ENCODE assay signal across 21 cellular contexts in genomic region chr7:77516085-77516484, GRCh38.
"Had no signal": no experiment of that assay in that cellular context is flagged by ENCODE, and none has a peak within 500 bp of the region (broad histone marks: within the 10 kb centered on the region; RNA-seq: fewer than 3 reads in every experiment).

No MANE protein-coding gene starts in this region.

- H3K9me3 ChIP-seq: SJSA1 had no signal

- H3K4me3 ChIP-seq: SJSA1, SK-N-MC had no signal

- H3K27me3 ChIP-seq: SJSA1 had no signal

- H3K36me3 ChIP-seq: SJSA1 had no signal

- DNase-seq: KBM-7, MV-4-11, NCI-H1048, NCI-H1105, NCI-H1417, NCI-H1436 treated with DMSO at 0.1 percent for 48 hours, NCI-H1694, NCI-H187 treated with DMSO at 0.1 percent for 48 hours, NCI-H2029 treated with DMSO at 0.1 percent for 48 hours, NCI-H2171 treated with DMSO at 0.1 percent for 48 hours, NCI-H345, NCI-H446 treated with DMSO at 0.1 percent for 48 hours, NCI-H510A treated with DMSO at 0.1 percent for 48 hours, NCI-H526, Right ventricle myocardium superior, RPMI8226, SIG-M5, T-cell had no signal

- H3K27ac ChIP-seq: SJSA1, SK-N-MC had no signal

- FAIRE-seq: RCC 7860 had no signal

- ATAC-seq: T-cell had no signal
